8 cellular contexts compared by ENCODE assay signal in the genomic region with DNA sequence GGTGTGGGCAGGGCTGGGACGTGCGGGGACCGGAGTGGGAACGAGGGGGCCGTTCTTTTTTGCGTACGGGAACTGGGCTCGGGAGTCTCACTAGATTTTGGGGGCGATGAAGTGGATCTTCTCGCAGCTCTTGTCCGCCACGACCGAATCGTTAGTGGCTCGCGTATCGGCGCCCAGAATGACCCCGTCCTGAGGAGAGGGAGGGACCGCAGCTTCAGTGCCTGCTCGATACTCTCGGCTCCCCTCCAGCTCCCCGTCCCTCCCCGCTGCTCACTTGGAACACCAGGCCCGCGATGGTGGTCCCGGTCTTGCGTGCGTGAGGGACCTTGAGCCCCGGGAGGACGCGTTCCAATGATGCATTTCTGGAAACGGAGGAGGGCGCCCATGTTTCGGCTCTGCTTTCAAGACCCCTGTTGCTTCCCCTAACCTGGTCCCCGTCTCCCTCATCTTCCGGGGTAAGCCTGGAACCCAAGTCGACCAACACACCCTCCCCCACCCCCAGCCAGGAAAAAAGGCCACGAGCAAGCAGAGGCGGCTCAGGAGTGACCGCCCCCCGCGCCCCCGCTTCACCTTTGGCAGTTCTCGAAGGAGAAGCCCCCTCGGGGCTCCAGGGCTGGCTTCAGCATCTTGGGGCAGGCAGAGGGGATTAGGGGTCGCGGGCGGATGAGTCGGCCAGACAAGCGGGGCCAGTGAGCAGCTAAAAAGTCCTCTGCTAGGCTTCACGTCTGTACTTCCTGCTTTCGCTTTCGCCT. TPM values are rescaled to one million over a fixed set of nuclear protein-coding genes. Genes with fewer than 3 reads are reported as not detected.
DNase-seq lines count a peak whose midpoint lies in the region; ATAC-seq and TF ChIP-seq lines count a peak whose summit lies in the region.

Gene PSMB10, minus strand, starts transcription at position 727 of the 752 bp plus-strand sequence. Its CDS starts 101 bp downstream, at position 626.

- no peaks in the 10 kb centered on the region for H3K9me2 ChIP-seq in SU-DHL-6 (replicated peaks; ENCODE audit: insufficient read depth, low read length)

- H3K27ac Mint-ChIP-seq in brain, result peak within 1 kb of the TSS; percentile 98 to 100 (median 99)

- peaks cover 25% of the 10 kb centered on the region for H3K79me2 ChIP-seq in SU-DHL-6 (ENCODE audit: insufficient read depth, low read length)

- DNase-seq in NCI-H146 (lab: John Stamatoyannopoulos, UW) (peak; percentile 26), NCI-H146 treated with DMSO at 0.1 percent for 48 hours (lab: John Stamatoyannopoulos, UW; ENCODE audit: unreplicated experiment) (no peak), skeletal muscle cell (ENCODE audit: low read depth) (no peak), NCI-H524 treated with DMSO at 0.1 percent for 48 hours (lab: John Stamatoyannopoulos, UW) (no peak)

- peaks cover 0 to 2% (median 0%) of the 10 kb centered on the region in 5 experiments for H3K9me3 Mint-ChIP-seq in brain

- H3K36me3 Mint-ChIP-seq in brain, result peaks cover 4% of the 10 kb centered on the region

- H3K4me2 ChIP-seq in SU-DHL-6 (ENCODE audit: low read depth, low read length, poor library complexity, severe bottlenecking), result peak within 1 kb of the TSS; percentile 89

- H3K4me3 ChIP-seq in SU-DHL-6 (ENCODE audit: insufficient read depth, low read length, poor library complexity, severe bottlenecking) (peak within 1 kb of the TSS; percentile 77), iPS-18a (ENCODE audit: low read length) (peak within 1 kb of the TSS; percentile 96), skeletal muscle cell (ENCODE audit: low read depth, low read length) (peak within 1 kb of the TSS; percentile 91)

- peaks cover 5% of the 10 kb centered on the region for H3F3A ChIP-seq in SU-DHL-6 (ENCODE audit: insufficient read depth)

- H3K4me3 Mint-ChIP-seq in brain, result peak within 1 kb of the TSS; percentile 100

- no peaks in the 10 kb centered on the region for H4K20me1 ChIP-seq in SU-DHL-6 (ENCODE audit: low read depth, low read length)

- H2AFZ ChIP-seq in SU-DHL-6 (ENCODE audit: low read depth, low read length, severe bottlenecking), result peak within 1 kb of the TSS; percentile 8

- peaks cover 8% of the 10 kb centered on the region for H3K27me3 Mint-ChIP-seq in brain

- H3K27ac ChIP-seq in SU-DHL-6 (ENCODE audit: low read depth, low read length) (peak within 1 kb of the TSS; percentile 89), iPS-18a (ENCODE audit: low read length) (peak within 1 kb of the TSS; percentile 37)

- peak; percentile 9 for ATAC-seq in HG02759 (IDR thresholded peaks at IDR 0.05; ENCODE audit: unreplicated experiment)

- no peaks in the 10 kb centered on the region for H3K27me3 ChIP-seq in SU-DHL-6 (ENCODE audit: low read length)
- H3K27me3 ChIP-seq in iPS-18a (ENCODE audit: control insufficient read depth, insufficient read depth, low read length), result no peaks in the 10 kb centered on the region

- no peaks in the 10 kb centered on the region for H3K4me1 ChIP-seq in iPS-18a (ENCODE audit: control insufficient read depth, low read depth, low read length)

- H3K9ac ChIP-seq in SU-DHL-6 (ENCODE audit: low read length) (peak within 1 kb of the TSS; percentile 89), iPS-18a (ENCODE audit: low read length) (peak within 1 kb of the TSS; percentile 79)

- H3K9me3 ChIP-seq in SU-DHL-6 (ENCODE audit: insufficient read depth, low read length) (no peaks in the 10 kb centered on the region), iPS-18a (ENCODE audit: control insufficient read depth, low read depth, low read length) (no peaks in the 10 kb centered on the region)

- TF ChIP-seq CTCF in SU-DHL-6 (IDR thresholded peaks at IDR 0.05; ENCODE audit: insufficient read depth, low read length, poor library complexity, severe bottlenecking) (no peak), brain (conservative IDR thresholded peaks at IDR 0.05) (no peak)

- H3K4me1 Mint-ChIP-seq in brain, result peaks cover 32% of the 10 kb centered on the region

- H3K36me3 ChIP-seq in SU-DHL-6 (ENCODE audit: low read length) (no peaks in the 10 kb centered on the region), iPS-18a (ENCODE audit: control insufficient read depth, low read depth, low read length) (no peaks in the 10 kb centered on the region)

RNA-seq across cellular contexts. Expression of gene PSMB10, which starts in this region (rescaled TPM):
- polyA plus RNA-seq in brain (ENCODE audit: insufficient read depth, low read depth, low replicate concordance), result 77.4 TPM
